ENCODE assay signal across 8 cellular contexts in the genomic region with DNA sequence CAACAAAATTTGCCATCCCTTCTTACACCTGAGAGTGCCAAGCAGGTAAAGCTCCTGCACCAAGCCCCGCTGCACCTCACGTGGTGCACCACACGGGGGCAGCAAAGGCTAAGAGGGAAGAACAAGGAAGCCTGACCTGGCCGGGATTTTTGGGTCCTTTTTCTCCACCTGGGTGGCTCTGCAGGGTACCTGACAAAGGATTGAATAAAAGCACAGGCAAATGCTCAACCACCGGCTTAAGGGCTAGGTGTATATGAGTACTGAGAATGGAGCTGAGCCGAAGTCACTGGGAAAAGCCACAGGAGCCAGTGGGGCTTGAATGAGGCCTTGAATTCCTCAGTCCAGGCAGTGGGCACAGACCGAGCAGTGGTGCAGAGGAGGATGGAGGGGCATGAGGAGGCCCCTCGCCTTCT. TPM values are rescaled to one million over a fixed set of nuclear protein-coding genes. Genes with fewer than 3 reads are reported as not detected.
DNase-seq lines count a peak whose midpoint lies in the region; ATAC-seq and TF ChIP-seq lines count a peak whose summit lies in the region.

No MANE protein-coding gene starts in this region.

- peak; percentile 81 to 94 for TF ChIP-seq RAD21 in liver (IDR thresholded peaks at IDR 0.05)

- H3K4me2 ChIP-seq in GM23338: peak overlapping the region; percentile 50; the same call in 1 of the 2 replicates

- H3K4me1 ChIP-seq in GM23338 (ENCODE audit: insufficient read depth) (peaks cover 10% of the 10 kb centered on the region), liver (ENCODE audit: control insufficient read depth in 4 of 4, insufficient read depth in 4 of 4, low read length in 3 of 4) (no peaks in the 10 kb centered on the region)

- H3K27me3 ChIP-seq in GM23338 (ENCODE audit: insufficient read depth): 0 out of 2 replicates have a peak, but pooled peaks cover 4% of the 10 kb centered on the region
- H3K27me3 ChIP-seq in liver (ENCODE audit: control insufficient read depth in 4 of 4, insufficient read depth in 4 of 4, low read length in 3 of 4): no peaks in the 10 kb centered on the region

- H4K20me1 ChIP-seq in GM23338 (replicated peaks; ENCODE audit: insufficient read depth): no peaks in the 10 kb centered on the region

- no peak overlapping the region for H3K9ac ChIP-seq in liver (ENCODE audit: low read depth in 1 of 2, low read length in 2 of 2)

- peak; percentile 79 for ATAC-seq in GM23338
- ATAC-seq in GM18867 (IDR thresholded peaks at IDR 0.05; ENCODE audit: unreplicated experiment): no peak

- no peak overlapping the region for H3K27ac ChIP-seq in GM23338 (ENCODE audit: low read depth)
- no peak overlapping the region for H3K27ac ChIP-seq in liver (ENCODE audit: low read depth in 1 of 2, low read length in 2 of 2)

- no peaks in the 10 kb centered on the region for H3K9me3 Mint-ChIP-seq in GM23338

- H3K27me3 Mint-ChIP-seq in GM23338 (ENCODE audit: insufficient read depth, low read depth, poor library complexity): no peaks in the 10 kb centered on the region

- WGBS in liver: 19% methylated on average over 8 of the region's 8 CpGs

- H3K27ac Mint-ChIP-seq in GM23338: peak overlapping the region; percentile 71

- H3K79me2 ChIP-seq in GM23338 (replicated peaks; ENCODE audit: insufficient read depth): no peaks in the 10 kb centered on the region

- H3K9me3 ChIP-seq in liver (ENCODE audit: control insufficient read depth in 4 of 4, low read length in 3 of 4): no peaks in the 10 kb centered on the region

- H3K4me3 Mint-ChIP-seq in GM23338: peak overlapping the region; percentile 14; the same call in 1 of the 3 replicates

- H2AFZ ChIP-seq in GM23338: no peak overlapping the region

- TF ChIP-seq CTCF in GM23338 (conservative IDR thresholded peaks at IDR 0.05; ENCODE audit: low read depth in 2 of 2): peak; percentile 97 to 98
- peak; percentile 94 for TF ChIP-seq CTCF in liver (IDR thresholded peaks at IDR 0.05; ENCODE audit: low read depth, low read length, missing input control)

- 0 out of 2 replicates have a peak, but pooled peaks cover 3% of the 10 kb centered on the region for H3F3A ChIP-seq in GM23338 (replicated peaks; ENCODE audit: low read depth)

- no peaks in the 10 kb centered on the region for H3K36me3 Mint-ChIP-seq in GM23338 (ENCODE audit: low read depth)

- no peak overlapping the region for H3K4me3 ChIP-seq in GM23338
- H3K4me3 ChIP-seq in liver (ENCODE audit: low read depth in 1 of 3, low read length in 3 of 3): no peak overlapping the region

- no peaks in the 10 kb centered on the region for H3K9me2 ChIP-seq in GM23338 (ENCODE audit: insufficient read depth)

- DNase-seq in C1 segment of cervical spinal cord (lab: John Stamatoyannopoulos, UW): peak in 8 of 14 donors; percentile 6 to 54 (median 31)
- DNase-seq in GM23338 (ENCODE audit: low spot score): peak; percentile 96
- peak; percentile 37 for DNase-seq in NCI-H2171 (lab: John Stamatoyannopoulos, UW)
- peak; percentile 31 to 67 for DNase-seq in activated CD4-positive, alpha-beta T cell treated with anti-CD3 and anti-CD28 coated beads for 24 hours (ENCODE audit: low read depth in 2 of 2)
- DNase-seq in cerebellum (ENCODE audit: low spot score): peak; percentile 42
- DNase-seq in stimulated activated CD8-positive, alpha-beta memory T cell treated with anti-CD3 and anti-CD28 coated beads, Interleukin-12 subunit alpha, Interleukin-12 subunit beta, amount 100 ng/mL, for 1 hour (ENCODE audit: low read depth): peak; percentile 10

- peaks cover 11% of the 10 kb centered on the region for H3K4me1 Mint-ChIP-seq in GM23338

- no peaks in the 10 kb centered on the region for H3K36me3 ChIP-seq in GM23338 (ENCODE audit: insufficient read depth)
- H3K36me3 ChIP-seq in liver (ENCODE audit: control insufficient read depth in 4 of 4, insufficient read depth in 3 of 4, low read depth in 1 of 4, low read length in 3 of 4): no peaks in the 10 kb centered on the region

TF ChIP-seq in GM23338, 12 proteins besides CTCF, POLR2A, EP300 and RAD21 (continues in another document):
- TF ChIP-seq NANOG (IDR thresholded peaks at IDR 0.05; ENCODE audit: borderline replicate concordance): no peak
- TF ChIP-seq ZNF331 (CRISPR knock-in tag; IDR thresholded peaks at IDR 0.05; ENCODE audit: low read depth): no peak
- TF ChIP-seq EZH2phosphoT487 (IDR thresholded peaks at IDR 0.05; ENCODE audit: unreplicated experiment): no peak

TF ChIP-seq in liver, 16 proteins besides CTCF, POLR2A, EP300 and RAD21:
- TF ChIP-seq SP1 (IDR thresholded peaks at IDR 0.05): no peak
- TF ChIP-seq RXRA (IDR thresholded peaks at IDR 0.05): no peak
- TF ChIP-seq FOXA1 (IDR thresholded peaks at IDR 0.05): no peak
- TF ChIP-seq, protein P1, sequence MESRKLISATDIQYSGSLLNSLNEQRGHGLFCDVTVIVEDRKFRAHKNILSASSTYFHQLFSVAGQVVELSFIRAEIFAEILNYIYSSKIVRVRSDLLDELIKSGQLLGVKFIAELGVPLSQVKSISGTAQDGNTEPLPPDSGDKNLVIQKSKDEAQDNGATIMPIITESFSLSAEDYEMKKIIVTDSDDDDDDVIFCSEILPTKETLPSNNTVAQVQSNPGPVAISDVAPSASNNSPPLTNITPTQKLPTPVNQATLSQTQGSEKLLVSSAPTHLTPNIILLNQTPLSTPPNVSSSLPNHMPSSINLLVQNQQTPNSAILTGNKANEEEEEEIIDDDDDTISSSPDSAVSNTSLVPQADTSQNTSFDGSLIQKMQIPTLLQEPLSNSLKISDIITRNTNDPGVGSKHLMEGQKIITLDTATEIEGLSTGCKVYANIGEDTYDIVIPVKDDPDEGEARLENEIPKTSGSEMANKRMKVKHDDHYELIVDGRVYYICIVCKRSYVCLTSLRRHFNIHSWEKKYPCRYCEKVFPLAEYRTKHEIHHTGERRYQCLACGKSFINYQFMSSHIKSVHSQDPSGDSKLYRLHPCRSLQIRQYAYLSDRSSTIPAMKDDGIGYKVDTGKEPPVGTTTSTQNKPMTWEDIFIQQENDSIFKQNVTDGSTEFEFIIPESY (IDR thresholded peaks at IDR 0.05): no peak
- no peak for TF ChIP-seq HNF4A (conservative IDR thresholded peaks at IDR 0.05)
- TF ChIP-seq, protein P2, sequence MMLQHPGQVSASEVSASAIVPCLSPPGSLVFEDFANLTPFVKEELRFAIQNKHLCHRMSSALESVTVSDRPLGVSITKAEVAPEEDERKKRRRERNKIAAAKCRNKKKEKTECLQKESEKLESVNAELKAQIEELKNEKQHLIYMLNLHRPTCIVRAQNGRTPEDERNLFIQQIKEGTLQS (IDR thresholded peaks at IDR 0.05): no peak
- TF ChIP-seq, protein P3, sequence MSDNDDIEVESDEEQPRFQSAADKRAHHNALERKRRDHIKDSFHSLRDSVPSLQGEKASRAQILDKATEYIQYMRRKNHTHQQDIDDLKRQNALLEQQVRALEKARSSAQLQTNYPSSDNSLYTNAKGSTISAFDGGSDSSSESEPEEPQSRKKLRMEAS (IDR thresholded peaks at IDR 0.05): no peak

RNA-seq across cellular contexts. Expression of a gene that starts 36.4 kb away (rescaled TPM):
- total RNA-seq in GM23338 (2014; rRNA removed; shearing (Covaris generic)): 30.4 and 32.0 TPM in 2 replicates
- 5.2 and 5.4 TPM in 2 replicates for polyA plus RNA-seq in GM23338 (2016; fragmentation: Nextera tagmentation; extraction: Ambion mirVana)
- 28.3 TPM for total RNA-seq in cerebellum
- total RNA-seq in liver: 1 to 10 TPM; 4.4 to 4.5 TPM
- 1 to 10 TPM in 1 of 2 donors, under 1 TPM in 1; 0.89 to 2.1 TPM for polyA plus RNA-seq in liver

Comparison
In these comparisons a context has a peak if more than half of its experiments do, and no peak if none do; other contexts are left out.
1. DNase-seq: peak in every context shown above with its lines; median percentile 96 in GM23338; 49 in activated CD4-positive, alpha-beta T cell treated with anti-CD3 and anti-CD28 coated beads for 24 hours; 42 in cerebellum; 37 in NCI-H2171; 31 in C1 segment of cervical spinal cord; 10 in stimulated activated CD8-positive, alpha-beta memory T cell treated with anti-CD3 and anti-CD28 coated beads, Interleukin-12 subunit alpha, Interleukin-12 subunit beta, amount 100 ng/mL, for 1 hour.